20 cellular contexts compared by ENCODE assay signal in genomic region chr4:53686521-53686920, GRCh38.
"Had no signal": no experiment of that assay in that cellular context is flagged by ENCODE, and none has a peak within 500 bp of the region (broad histone marks: within the 10 kb centered on the region; RNA-seq: fewer than 3 reads in every experiment).

No MANE protein-coding gene starts in this region.

- H3K9me3 ChIP-seq: breast epithelium, gastroesophageal sphincter, neutrophil, sigmoid colon, tibial artery had no signal

- H3K4me3 ChIP-seq: breast epithelium, gastroesophageal sphincter, sigmoid colon, tibial artery had no signal

- FAIRE-seq: endometrium had no signal

- H3K27ac ChIP-seq: breast epithelium, gastroesophageal sphincter, neutrophil, tibial artery had no signal

- H3K36me3 ChIP-seq: breast epithelium, gastroesophageal sphincter, neutrophil, sigmoid colon, tibial artery had no signal

- H3K4me1 ChIP-seq: breast epithelium, gastroesophageal sphincter, sigmoid colon had no signal

- ATAC-seq: activated CD8-positive, alpha-beta memory T cell treated with anti-CD3 and anti-CD28 coated beads, Interleukin-2, amount 10 ng/mL, durations not matched to agents 7 days and 5 days; gastroesophageal sphincter; natural killer cell had no signal

- H3K27me3 ChIP-seq: breast epithelium, neutrophil, sigmoid colon, tibial artery had no signal

- DNase-seq: activated CD4-positive, alpha-beta memory T cell treated with anti-CD3 and anti-CD28 coated beads, Interleukin-2, amount 10 ng/mL, durations not matched to agents 7 days and 5 days; activated CD4-positive, alpha-beta T cell treated with anti-CD3 and anti-CD28 coated beads for 48 hours; activated CD4-positive, CD25-positive, alpha-beta regulatory T cell; activated CD8-positive, alpha-beta memory T cell treated with anti-CD3 and anti-CD28 coated beads, Interleukin-2, amount 10 ng/mL, durations not matched to agents 7 days and 5 days; activated naive CD8-positive, alpha-beta T cell treated with anti-CD3 and anti-CD28 coated beads for 36 hours; cortex of kidney; erythroblast; mesendoderm; natural killer cell; sigmoid colon; stimulated activated CD8-positive, alpha-beta memory T cell treated with anti-CD3 and anti-CD28 coated beads, Interleukin-4, amount 100 ng/mL, for 48 hours; stimulated activated naive CD4-positive, alpha-beta T cell treated with Interleukin-2 at 50 U/mL for 16 hours; substantia nigra; T-helper 1 cell; T1000; tibial artery had no signal
